ENCODE assay signal across 15 cellular contexts in genomic region chr14:97930191-97930590, GRCh38.
DNase-seq lines count a peak whose midpoint lies in the region; ATAC-seq and TF ChIP-seq lines count a peak whose summit lies in the region.
"Had no signal": no experiment of that assay in that cellular context is flagged by ENCODE, and none has a peak within 500 bp of the region (broad histone marks: within the 10 kb centered on the region; RNA-seq: fewer than 3 reads in every experiment).

No MANE protein-coding gene starts in this region.

- H3K4me2 ChIP-seq in GM23338: no peak overlapping the region
- H3K4me2 ChIP-seq: SK-N-SH had no signal

- H3K9me2 ChIP-seq in GM23338 (ENCODE audit: insufficient read depth): peaks cover 16% of the 10 kb centered on the region; the same call in 1 of the 2 replicates
- H3K9me2 ChIP-seq: SK-N-SH had no signal

- H3K27me3 ChIP-seq in A673 (replicated peaks; ENCODE audit: insufficient read depth, low read depth, low read length, poor library complexity) (no peaks in the 10 kb centered on the region), GM23338 (ENCODE audit: insufficient read depth) (no peaks in the 10 kb centered on the region)

- DNase-seq in A673 (ENCODE audit: low spot score): peak; percentile 96
- DNase-seq in GM23338 (ENCODE audit: low spot score): no peak
- peak; percentile 9 for DNase-seq in NCI-H69 (lab: John Stamatoyannopoulos, UW)
- peak; percentile 3 for DNase-seq in left kidney (ENCODE audit: low read depth, low spot score)
- DNase-seq in stimulated activated CD4-positive, alpha-beta T cell treated with anti-CD3 and anti-CD28 coated beads, Interleukin-15, amount 100 ng/mL, for 24 hours: no peak
- DNase-seq: CD4-positive, alpha-beta T cell; DMS53; IMR-90; NCI-H1417; NCI-H1930; SK-N-SH had no signal

- intact Hi-C loops in A673 (cut with micrococcal nuclease; ENCODE audit: unreplicated experiment): loop anchor here (5.0 kb wide), 1 partner anchor 863 kb away; no protein-coding TSS in a partner anchor

- H3K4me1 ChIP-seq in A673 (ENCODE audit: insufficient read depth, low read length, poor library complexity, severe bottlenecking): peaks cover 20% of the 10 kb centered on the region
- no peaks in the 10 kb centered on the region for H3K4me1 ChIP-seq in GM23338 (ENCODE audit: insufficient read depth)

- no peak overlapping the region for H3K4me3 Mint-ChIP-seq in GM23338
- H3K4me3 Mint-ChIP-seq: CD4-positive, alpha-beta T cell had no signal

- no peak for TF ChIP-seq CTCF in A673 (conservative IDR thresholded peaks at IDR 0.05; ENCODE audit: low read depth, low read length)
- no peak for TF ChIP-seq CTCF in GM23338 (conservative IDR thresholded peaks at IDR 0.05; ENCODE audit: low read depth in 2 of 2)

- POLR2A ChIA-PET in A673 (lab: Charles Lee; ENCODE audit: low non-redundant PET): no interaction called here

- CTCF ChIA-PET in A673 (lab: Charles Lee): no interaction called here

- no peak overlapping the region for H3K27ac Mint-ChIP-seq in GM23338

- H3K4me3 ChIP-seq in A673 (ENCODE audit: low read depth, low read length, poor library complexity, severe bottlenecking): no peak overlapping the region
- no peak overlapping the region for H3K4me3 ChIP-seq in GM23338

- no peaks in the 10 kb centered on the region; the same call in 2 of the 3 replicates for H3K9me3 Mint-ChIP-seq in GM23338
- H3K9me3 Mint-ChIP-seq: CD4-positive, alpha-beta T cell had no signal

- no peaks in the 10 kb centered on the region for H4K20me1 ChIP-seq in GM23338 (replicated peaks; ENCODE audit: insufficient read depth)

- H3K36me3 ChIP-seq in A673 (ENCODE audit: insufficient read depth, low read length, poor library complexity, severe bottlenecking) (no peaks in the 10 kb centered on the region), GM23338 (ENCODE audit: insufficient read depth) (no peaks in the 10 kb centered on the region)

- H3F3A ChIP-seq in GM23338 (replicated peaks; ENCODE audit: low read depth): no peaks in the 10 kb centered on the region

- H3K36me3 Mint-ChIP-seq in GM23338 (ENCODE audit: low read depth): no peaks in the 10 kb centered on the region

- ATAC-seq in GM23338: no peak
- no peak for ATAC-seq in HG03097 (IDR thresholded peaks at IDR 0.05; ENCODE audit: low FRiP score, unreplicated experiment)
- no peak for ATAC-seq in GM21381 (IDR thresholded peaks at IDR 0.05; ENCODE audit: unreplicated experiment)
- ATAC-seq: Right ventricle myocardium inferior had no signal

- H3K9me3 ChIP-seq in A673 (ENCODE audit: low read depth, low read length, poor library complexity, severe bottlenecking): no peaks in the 10 kb centered on the region
- H3K9me3 ChIP-seq: SK-N-SH had no signal

- H2AFZ ChIP-seq in GM23338: 0 out of 2 replicates have a peak overlapping the region, but pooled peaks have one; percentile 23

- H3K27ac ChIP-seq in A673 (ENCODE audit: low read depth, low read length, poor library complexity, severe bottlenecking) (peak overlapping the region; percentile 51), GM23338 (ENCODE audit: low read depth) (no peak overlapping the region)
- H3K27ac ChIP-seq: HL-60 had no signal

- H3K79me2 ChIP-seq in GM23338 (replicated peaks; ENCODE audit: insufficient read depth): no peaks in the 10 kb centered on the region

- peaks cover 5% of the 10 kb centered on the region for H3K27me3 Mint-ChIP-seq in GM23338 (ENCODE audit: insufficient read depth, low read depth, poor library complexity)
- H3K27me3 Mint-ChIP-seq: CD4-positive, alpha-beta T cell had no signal

- no peaks in the 10 kb centered on the region for H3K4me1 Mint-ChIP-seq in GM23338

- BruUV-seq in A673 (replicated peaks; lab: Mats Ljungman, UMichigan): no TSS peak

TF ChIP-seq in GM23338, 12 proteins besides CTCF, POLR2A, EP300 and RAD21:
- TF ChIP-seq, protein P1, sequence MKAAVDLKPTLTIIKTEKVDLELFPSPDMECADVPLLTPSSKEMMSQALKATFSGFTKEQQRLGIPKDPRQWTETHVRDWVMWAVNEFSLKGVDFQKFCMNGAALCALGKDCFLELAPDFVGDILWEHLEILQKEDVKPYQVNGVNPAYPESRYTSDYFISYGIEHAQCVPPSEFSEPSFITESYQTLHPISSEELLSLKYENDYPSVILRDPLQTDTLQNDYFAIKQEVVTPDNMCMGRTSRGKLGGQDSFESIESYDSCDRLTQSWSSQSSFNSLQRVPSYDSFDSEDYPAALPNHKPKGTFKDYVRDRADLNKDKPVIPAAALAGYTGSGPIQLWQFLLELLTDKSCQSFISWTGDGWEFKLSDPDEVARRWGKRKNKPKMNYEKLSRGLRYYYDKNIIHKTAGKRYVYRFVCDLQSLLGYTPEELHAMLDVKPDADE (IDR thresholded peaks at IDR 0.05): no peak
- no peak for TF ChIP-seq EZH2 (IDR thresholded peaks at IDR 0.05; ENCODE audit: low read depth, unreplicated experiment)
- TF ChIP-seq ZNF114 (CRISPR knock-in tag; IDR thresholded peaks at IDR 0.05): no peak
- TF ChIP-seq POLR2AphosphoS5 (IDR thresholded peaks at IDR 0.05; ENCODE audit: low read depth): no peak
- no peak for TF ChIP-seq JUNB (IDR thresholded peaks at IDR 0.05; ENCODE audit: unreplicated experiment)
- TF ChIP-seq, protein P2, sequence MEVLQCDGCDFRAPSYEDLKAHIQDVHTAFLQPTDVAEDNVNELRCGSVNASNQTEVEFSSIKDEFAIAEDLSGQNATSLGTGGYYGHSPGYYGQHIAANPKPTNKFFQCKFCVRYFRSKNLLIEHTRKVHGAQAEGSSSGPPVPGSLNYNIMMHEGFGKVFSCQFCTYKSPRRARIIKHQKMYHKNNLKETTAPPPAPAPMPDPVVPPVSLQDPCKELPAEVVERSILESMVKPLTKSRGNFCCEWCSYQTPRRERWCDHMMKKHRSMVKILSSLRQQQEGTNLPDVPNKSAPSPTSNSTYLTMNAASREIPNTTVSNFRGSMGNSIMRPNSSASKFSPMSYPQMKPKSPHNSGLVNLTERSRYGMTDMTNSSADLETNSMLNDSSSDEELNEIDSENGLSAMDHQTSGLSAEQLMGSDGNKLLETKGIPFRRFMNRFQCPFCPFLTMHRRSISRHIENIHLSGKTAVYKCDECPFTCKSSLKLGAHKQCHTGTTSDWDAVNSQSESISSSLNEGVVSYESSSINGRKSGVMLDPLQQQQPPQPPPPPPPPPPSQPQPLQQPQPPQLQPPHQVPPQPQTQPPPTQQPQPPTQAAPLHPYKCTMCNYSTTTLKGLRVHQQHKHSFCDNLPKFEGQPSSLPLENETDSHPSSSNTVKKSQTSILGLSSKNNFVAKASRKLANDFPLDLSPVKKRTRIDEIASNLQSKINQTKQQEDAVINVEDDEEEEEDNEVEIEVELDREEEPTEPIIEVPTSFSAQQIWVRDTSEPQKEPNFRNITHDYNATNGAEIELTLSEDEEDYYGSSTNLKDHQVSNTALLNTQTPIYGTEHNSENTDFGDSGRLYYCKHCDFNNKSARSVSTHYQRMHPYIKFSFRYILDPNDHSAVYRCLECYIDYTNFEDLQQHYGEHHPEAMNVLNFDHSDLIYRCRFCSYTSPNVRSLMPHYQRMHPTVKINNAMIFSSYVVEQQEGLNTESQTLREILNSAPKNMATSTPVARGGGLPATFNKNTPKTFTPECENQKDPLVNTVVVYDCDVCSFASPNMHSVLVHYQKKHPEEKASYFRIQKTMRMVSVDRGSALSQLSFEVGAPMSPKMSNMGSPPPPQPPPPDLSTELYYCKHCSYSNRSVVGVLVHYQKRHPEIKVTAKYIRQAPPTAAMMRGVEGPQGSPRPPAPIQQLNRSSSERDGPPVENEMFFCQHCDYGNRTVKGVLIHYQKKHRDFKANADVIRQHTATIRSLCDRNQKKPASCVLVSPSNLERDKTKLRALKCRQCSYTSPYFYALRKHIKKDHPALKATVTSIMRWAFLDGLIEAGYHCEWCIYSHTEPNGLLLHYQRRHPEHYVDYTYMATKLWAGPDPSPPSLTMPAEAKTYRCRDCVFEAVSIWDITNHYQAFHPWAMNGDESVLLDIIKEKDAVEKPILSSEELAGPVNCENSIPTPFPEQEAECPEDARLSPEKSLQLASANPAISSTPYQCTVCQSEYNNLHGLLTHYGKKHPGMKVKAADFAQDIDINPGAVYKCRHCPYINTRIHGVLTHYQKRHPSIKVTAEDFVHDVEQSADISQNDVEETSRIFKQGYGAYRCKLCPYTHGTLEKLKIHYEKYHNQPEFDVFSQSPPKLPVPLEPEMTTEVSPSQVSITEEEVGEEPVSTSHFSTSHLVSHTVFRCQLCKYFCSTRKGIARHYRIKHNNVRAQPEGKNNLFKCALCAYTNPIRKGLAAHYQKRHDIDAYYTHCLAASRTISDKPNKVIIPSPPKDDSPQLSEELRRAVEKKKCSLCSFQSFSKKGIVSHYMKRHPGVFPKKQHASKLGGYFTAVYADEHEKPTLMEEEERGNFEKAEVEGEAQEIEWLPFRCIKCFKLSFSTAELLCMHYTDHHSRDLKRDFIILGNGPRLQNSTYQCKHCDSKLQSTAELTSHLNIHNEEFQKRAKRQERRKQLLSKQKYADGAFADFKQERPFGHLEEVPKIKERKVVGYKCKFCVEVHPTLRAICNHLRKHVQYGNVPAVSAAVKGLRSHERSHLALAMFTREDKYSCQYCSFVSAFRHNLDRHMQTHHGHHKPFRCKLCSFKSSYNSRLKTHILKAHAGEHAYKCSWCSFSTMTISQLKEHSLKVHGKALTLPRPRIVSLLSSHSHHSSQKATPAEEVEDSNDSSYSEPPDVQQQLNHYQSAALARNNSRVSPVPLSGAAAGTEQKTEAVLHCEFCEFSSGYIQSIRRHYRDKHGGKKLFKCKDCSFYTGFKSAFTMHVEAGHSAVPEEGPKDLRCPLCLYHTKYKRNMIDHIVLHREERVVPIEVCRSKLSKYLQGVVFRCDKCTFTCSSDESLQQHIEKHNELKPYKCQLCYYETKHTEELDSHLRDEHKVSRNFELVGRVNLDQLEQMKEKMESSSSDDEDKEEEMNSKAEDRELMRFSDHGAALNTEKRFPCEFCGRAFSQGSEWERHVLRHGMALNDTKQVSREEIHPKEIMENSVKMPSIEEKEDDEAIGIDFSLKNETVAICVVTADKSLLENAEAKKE (CRISPR knock-in tag; IDR thresholded peaks at IDR 0.05): no peak
- TF ChIP-seq NANOG (IDR thresholded peaks at IDR 0.05; ENCODE audit: borderline replicate concordance): no peak
- TF ChIP-seq ZNF331 (CRISPR knock-in tag; IDR thresholded peaks at IDR 0.05; ENCODE audit: low read depth): no peak
- TF ChIP-seq EZH2phosphoT487 (IDR thresholded peaks at IDR 0.05; ENCODE audit: unreplicated experiment): no peak
- no peak for TF ChIP-seq CREB1 (CRISPR knock-in tag; IDR thresholded peaks at IDR 0.05; ENCODE audit: low read depth)

Comparison
In these comparisons a context has a peak if more than half of its experiments do, and no peak if none do; other contexts are left out.
1. DNase-seq: peak in A673 (single experiment), NCI-H69 (single experiment) and left kidney (single experiment); none in GM23338 (single experiment) and stimulated activated CD4-positive, alpha-beta T cell treated with anti-CD3 and anti-CD28 coated beads, Interleukin-15, amount 100 ng/mL, for 24 hours (single experiment).